In the genomic region with DNA sequence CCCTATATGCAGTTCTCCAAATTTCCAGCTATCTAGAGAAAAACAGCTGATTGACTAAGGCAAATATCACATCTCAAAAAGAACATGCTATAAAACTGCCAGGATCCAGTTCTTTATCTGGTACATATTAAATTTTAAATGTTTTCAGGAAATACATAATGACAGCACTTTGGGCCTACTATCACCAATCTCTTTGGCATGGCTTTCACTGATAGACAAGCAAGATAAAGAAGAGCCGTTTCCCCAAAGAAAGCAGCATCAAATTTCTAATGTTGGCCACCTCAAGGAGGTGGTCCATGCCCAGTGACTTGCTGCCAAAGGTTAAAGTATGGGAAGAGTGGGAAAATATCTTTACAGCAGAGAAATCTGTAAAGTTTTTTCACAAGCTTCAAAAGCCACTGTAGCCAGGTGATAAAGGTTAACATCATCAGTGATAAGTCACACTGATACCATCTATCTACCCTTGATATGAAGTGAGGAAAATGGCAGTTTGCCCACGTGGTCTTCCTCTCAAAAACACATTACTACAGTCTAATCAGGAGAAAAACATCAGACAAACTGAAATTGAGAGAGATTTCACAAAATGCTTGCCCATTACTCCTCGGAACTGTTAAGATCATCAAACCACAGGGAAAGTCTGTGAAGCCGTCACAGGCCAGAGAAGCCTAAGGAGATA, we compare ENCODE assay signal across 29 cellular contexts.
"Had no signal": no experiment of that assay in that cellular context is flagged by ENCODE, and none has a peak within 500 bp of the region (broad histone marks: within the 10 kb centered on the region; RNA-seq: fewer than 3 reads in every experiment).

No MANE protein-coding gene starts in this region.

- H3K9me3 ChIP-seq: adrenal gland, colonic mucosa had no signal

- H3K4me3 ChIP-seq: adrenal gland, cardiac muscle cell, colonic mucosa had no signal

- H3K27me3 ChIP-seq: adrenal gland, colonic mucosa had no signal

- ATAC-seq: activated CD8-positive, alpha-beta T cell treated with anti-CD3 and anti-CD28 coated beads for 36 hours; activated naive CD4-positive, alpha-beta T cell treated with anti-CD3 and anti-CD28 coated beads, Interleukin-2, amount 50 U/mL, for 72 hours; activated T-cell treated with anti-CD3 and anti-CD28 coated beads, Interleukin-2, amount 50 U/mL, for 4 hours; activated T-cell treated with anti-CD3 and anti-CD28 coated beads, Interleukin-2, amount 50 U/mL, for 72 hours; activated T-helper 17 cell treated with anti-CD3 and anti-CD28 coated beads, Interleukin-2, amount 50 U/mL, for 72 hours had no signal

- H3K4me1 ChIP-seq: adrenal gland, colonic mucosa had no signal

- H3K36me3 ChIP-seq: adrenal gland, cardiac muscle cell, colonic mucosa had no signal

- DNase-seq: activated B cell treated with CpG ODN at 0.5 μM for 24 hours; activated CD4-positive, alpha-beta memory T cell treated with anti-CD3 and anti-CD28 coated beads for 36 hours; activated CD4-positive, alpha-beta T cell treated with anti-CD3 and anti-CD28 coated beads for 4 hours; activated CD4-positive, alpha-beta T cell treated with anti-CD3 and anti-CD28 coated beads, Interleukin-2, amount 50 U/mL, for 1 hour; activated CD4-positive, alpha-beta T cell treated with anti-CD3 and anti-CD28 coated beads, Interleukin-2, amount 50 U/mL, for 4 hours; activated CD4-positive, CD25-positive, alpha-beta regulatory T cell treated with anti-CD3 and anti-CD28 coated beads, Interleukin-2, amount 50 U/mL, for 72 hours; activated CD8-positive, alpha-beta memory T cell treated with anti-CD3 and anti-CD28 coated beads, Interleukin-2, amount 50 U/mL, for 4 hours; activated CD8-positive, alpha-beta T cell treated with anti-CD3 and anti-CD28 coated beads for 36 hours; activated effector memory CD4-positive, alpha-beta T cell treated with anti-CD3 and anti-CD28 coated beads, Interleukin-2, amount 50 U/mL, for 16 hours; activated gamma-delta T cell treated with Interleukin-2 at 50 U/mL for 16 hours; activated naive CD4-positive, alpha-beta T cell; activated naive CD4-positive, alpha-beta T cell treated with anti-CD3 and anti-CD28 coated beads for 36 hours; activated naive CD4-positive, alpha-beta T cell treated with anti-CD3 and anti-CD28 coated beads, Interleukin-2, amount 50 U/mL, for 16 hours; activated naive CD8-positive, alpha-beta T cell treated with anti-CD3 and anti-CD28 coated beads for 36 hours; activated T-cell treated with anti-CD3 and anti-CD28 coated beads for 4 hours; activated T-cell treated with anti-CD3 and anti-CD28 coated beads, Interleukin-2, amount 50 U/mL, for 1 hour; activated T-cell treated with anti-CD3 and anti-CD28 coated beads, Interleukin-2, amount 50 U/mL, for 4 hours; activated T-cell treated with anti-CD3 and anti-CD28 coated beads, Interleukin-2, amount 50 U/mL, for 72 hours; adrenal gland; amniotic stem cell; aorta; caudate nucleus; cerebellar nuclear complex; colonic mucosa; T-helper 9 cell had no signal

- H3K27ac ChIP-seq: adrenal gland, cardiac muscle cell, colonic mucosa, VCaP had no signal
